ENCODE assay signal across 8 cellular contexts in genomic region chr14:103385994-103386491, GRCh38. TPM values are rescaled to one million over a fixed set of nuclear protein-coding genes. Genes with fewer than 3 reads are reported as not detected.
DNase-seq lines count a peak whose midpoint lies in the region; ATAC-seq, FAIRE-seq and TF ChIP-seq lines count a peak whose summit lies in the region.

No MANE protein-coding gene starts in this region.

- H3K9me3 Mint-ChIP-seq in GM23338, result no peaks in the 10 kb centered on the region

- intact Hi-C loops in pancreas (cut with DNase I), result no loop called here

- peak overlapping the region; percentile 91 for H3K4me2 ChIP-seq in GM23338

- ATAC-seq in GM23338 (peak; percentile 2; the same call in 2 of the 3 replicates), pancreas (peak; percentile 23 to 37 (median 26)), HG02840 (IDR thresholded peaks at IDR 0.05; ENCODE audit: low FRiP score, unreplicated experiment) (no peak)

- H3K27ac Mint-ChIP-seq in GM23338, result peak overlapping the region; percentile 97

- peaks cover 12% of the 10 kb centered on the region for H3F3A ChIP-seq in GM23338 (replicated peaks; ENCODE audit: low read depth)

- H3K79me2 ChIP-seq in GM23338 (replicated peaks; ENCODE audit: insufficient read depth), result peaks cover 56% of the 10 kb centered on the region

- WGBS in pancreas, 2 donors, result 0% methylated on average over 31 of the region's 31 CpGs

- FAIRE-seq in pancreas (lab: Jason Lieb, UNC), result no peak

- no peaks in the 10 kb centered on the region for H3K36me3 ChIP-seq in GM23338 (ENCODE audit: insufficient read depth)
- H3K36me3 ChIP-seq in pancreas, result no peaks in the 10 kb centered on the region

- H3K4me1 ChIP-seq in GM23338 (ENCODE audit: insufficient read depth) (peaks cover 8% of the 10 kb centered on the region; the same call in 1 of the 2 replicates), pancreas (peaks cover 8 to 28% (median 13%) of the 10 kb centered on the region in 3 donors)

- peak; percentile 57 for DNase-seq in COLO668 (lab: John Stamatoyannopoulos, UW; ENCODE audit: unreplicated experiment)
- DNase-seq in GM23338 (ENCODE audit: low spot score), result peak; percentile 42
- DNase-seq in NCI-H526 (lab: John Stamatoyannopoulos, UW), result peak; percentile 19 to 63
- DNase-seq in activated effector memory CD4-positive, alpha-beta T cell treated with anti-CD3 and anti-CD28 coated beads, Interleukin-2, amount 50 U/mL, for 16 hours, result peak; percentile 81
- peak; percentile 39 for DNase-seq in globus pallidus (ENCODE audit: low spot score)
- peak in 5 of 6 donors; percentile 26 to 75 (median 50) for DNase-seq in pancreas
- DNase-seq in LoVo (ENCODE audit: low spot score), result no peak

- H2AFZ ChIP-seq in GM23338, result no peak overlapping the region; the same call in 1 of the 2 replicates

- H3K27me3 ChIP-seq in GM23338 (ENCODE audit: insufficient read depth) (peaks cover 13% of the 10 kb centered on the region), pancreas (no peaks in the 10 kb centered on the region)

- H3K4me1 Mint-ChIP-seq in GM23338, result peaks cover 12% of the 10 kb centered on the region

- no peaks in the 10 kb centered on the region; the same call in 2 of the 3 replicates for H3K36me3 Mint-ChIP-seq in GM23338 (ENCODE audit: low read depth)

- no peaks in the 10 kb centered on the region for H3K9me3 ChIP-seq in pancreas

- H4K20me1 ChIP-seq in GM23338 (replicated peaks; ENCODE audit: insufficient read depth), result peaks cover 35% of the 10 kb centered on the region

- TF ChIP-seq CTCF in GM23338 (conservative IDR thresholded peaks at IDR 0.05; ENCODE audit: low read depth in 2 of 2), result no peak
- no peak for TF ChIP-seq CTCF in pancreas (IDR thresholded peaks at IDR 0.05)

- H3K4me3 ChIP-seq in GM23338 (peak overlapping the region; percentile 75), pancreas (peak overlapping the region; percentile 87 to 100 (median 98))

- peak overlapping the region; percentile 98 for H3K4me3 Mint-ChIP-seq in GM23338

- no peaks in the 10 kb centered on the region for H3K9me2 ChIP-seq in GM23338 (ENCODE audit: insufficient read depth)

- 0 out of 2 replicates have a peak overlapping the region, but pooled peaks have one; percentile 93 for H3K27ac ChIP-seq in GM23338 (ENCODE audit: low read depth)
- peak overlapping the region; percentile 85 to 99 (median 98) for H3K27ac ChIP-seq in pancreas

- H3K27me3 Mint-ChIP-seq in GM23338 (ENCODE audit: insufficient read depth, low read depth, poor library complexity), result peaks cover 19% of the 10 kb centered on the region

TF ChIP-seq in GM23338, 12 proteins besides CTCF, POLR2A, EP300 and RAD21:
- TF ChIP-seq, protein P1, sequence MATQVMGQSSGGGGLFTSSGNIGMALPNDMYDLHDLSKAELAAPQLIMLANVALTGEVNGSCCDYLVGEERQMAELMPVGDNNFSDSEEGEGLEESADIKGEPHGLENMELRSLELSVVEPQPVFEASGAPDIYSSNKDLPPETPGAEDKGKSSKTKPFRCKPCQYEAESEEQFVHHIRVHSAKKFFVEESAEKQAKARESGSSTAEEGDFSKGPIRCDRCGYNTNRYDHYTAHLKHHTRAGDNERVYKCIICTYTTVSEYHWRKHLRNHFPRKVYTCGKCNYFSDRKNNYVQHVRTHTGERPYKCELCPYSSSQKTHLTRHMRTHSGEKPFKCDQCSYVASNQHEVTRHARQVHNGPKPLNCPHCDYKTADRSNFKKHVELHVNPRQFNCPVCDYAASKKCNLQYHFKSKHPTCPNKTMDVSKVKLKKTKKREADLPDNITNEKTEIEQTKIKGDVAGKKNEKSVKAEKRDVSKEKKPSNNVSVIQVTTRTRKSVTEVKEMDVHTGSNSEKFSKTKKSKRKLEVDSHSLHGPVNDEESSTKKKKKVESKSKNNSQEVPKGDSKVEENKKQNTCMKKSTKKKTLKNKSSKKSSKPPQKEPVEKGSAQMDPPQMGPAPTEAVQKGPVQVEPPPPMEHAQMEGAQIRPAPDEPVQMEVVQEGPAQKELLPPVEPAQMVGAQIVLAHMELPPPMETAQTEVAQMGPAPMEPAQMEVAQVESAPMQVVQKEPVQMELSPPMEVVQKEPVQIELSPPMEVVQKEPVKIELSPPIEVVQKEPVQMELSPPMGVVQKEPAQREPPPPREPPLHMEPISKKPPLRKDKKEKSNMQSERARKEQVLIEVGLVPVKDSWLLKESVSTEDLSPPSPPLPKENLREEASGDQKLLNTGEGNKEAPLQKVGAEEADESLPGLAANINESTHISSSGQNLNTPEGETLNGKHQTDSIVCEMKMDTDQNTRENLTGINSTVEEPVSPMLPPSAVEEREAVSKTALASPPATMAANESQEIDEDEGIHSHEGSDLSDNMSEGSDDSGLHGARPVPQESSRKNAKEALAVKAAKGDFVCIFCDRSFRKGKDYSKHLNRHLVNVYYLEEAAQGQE (IDR thresholded peaks at IDR 0.05; ENCODE audit: unreplicated experiment), result no peak
- no peak for TF ChIP-seq ETS1 (IDR thresholded peaks at IDR 0.05)

RNA-seq across cellular contexts. Expression of gene MARK3, which starts 0.8 kb away (rescaled TPM):
- 69.7 and 75.8 TPM in 2 replicates for total RNA-seq in GM23338 (2014; rRNA removed; shearing (Covaris generic))
- polyA plus RNA-seq in GM23338 (2016; fragmentation: Nextera tagmentation; extraction: Ambion mirVana), result 38.2 and 45.9 TPM in 2 replicates
- 10 to 100 TPM; 35.3 to 51.0 (median 40.1) TPM for total RNA-seq in pancreas
- polyA plus RNA-seq in pancreas, result 100 to 1,000 TPM in 1 of 2 donors, 10 to 100 TPM in 1; 84.7 to 110 TPM

RNA-seq across cellular contexts. Expression of gene EIF5, which starts 52.0 kb away (rescaled TPM):
- total RNA-seq in GM23338 (2014; rRNA removed; shearing (Covaris generic)), result 177 and 194 TPM in 2 replicates
- polyA plus RNA-seq in GM23338 (2016; fragmentation: Nextera tagmentation; extraction: Ambion mirVana) (476 and 634 TPM in 2 replicates), pancreas (10 to 100 TPM; 22.2 to 42.1 TPM)
- total RNA-seq in pancreas, result 100 to 1,000 TPM in 3 of 6 donors, 10 to 100 TPM in 3; 79.8 to 139 (median 101) TPM
